ENCODE assay signal across 13 cellular contexts in the genomic region with DNA sequence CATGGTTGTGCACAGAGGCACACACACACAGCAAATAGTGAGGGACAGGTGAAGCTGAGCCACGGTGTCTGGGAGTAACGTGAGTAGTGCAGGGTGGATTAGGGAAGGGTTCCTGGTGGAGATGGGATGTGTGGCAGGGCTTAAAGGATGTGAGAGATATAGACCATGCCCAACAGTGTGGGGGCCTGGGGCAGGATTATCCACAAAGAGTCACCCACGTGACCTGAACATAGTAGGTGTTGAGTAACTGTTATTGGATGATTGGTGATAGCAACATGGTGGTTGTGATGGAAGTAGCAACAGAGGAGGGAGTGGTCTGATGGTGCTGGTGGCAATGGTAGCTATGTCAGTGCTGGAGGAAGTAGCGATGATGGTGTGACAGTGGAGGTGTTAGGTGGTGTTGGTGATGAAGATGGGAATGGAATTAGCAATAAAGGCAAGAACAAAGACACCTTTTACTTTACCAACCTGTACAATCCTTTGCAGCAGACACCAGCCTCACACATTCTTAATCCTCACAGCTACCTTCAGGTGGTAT.
"Had no signal": no experiment of that assay in that cellular context is flagged by ENCODE, and none has a peak within 500 bp of the region (broad histone marks: within the 10 kb centered on the region; RNA-seq: fewer than 3 reads in every experiment).

No MANE protein-coding gene starts in this region.

- DNase-seq: activated CD4-positive, alpha-beta memory T cell treated with anti-CD3 and anti-CD28 coated beads, Interleukin-2, amount 10 ng/mL, durations not matched to agents 7 days and 5 days; activated CD8-positive, alpha-beta memory T cell treated with anti-CD3 and anti-CD28 coated beads, Interleukin-2, amount 50 U/mL, for 48 hours; activated naive CD4-positive, alpha-beta T cell treated with Interleukin-2 at 50 U/mL for 16 hours; cerebellar nuclear complex; dermis blood vessel endothelial cell; hippocampal formation; kidney glomerular epithelial cell; naive thymus-derived CD4-positive, alpha-beta T cell; occipital lobe; stimulated activated CD4-positive, alpha-beta T cell treated with anti-CD3 and anti-CD28 coated beads, Interleukin-15, amount 100 ng/mL, for 24 hours; uterus had no signal

- H3K9me3 Mint-ChIP-seq: activated CD4-positive, alpha-beta memory T cell treated with anti-CD3 and anti-CD28 coated beads, Interleukin-2, amount 10 ng/mL, durations not matched to agents 7 days and 5 days; naive thymus-derived CD4-positive, alpha-beta T cell had no signal

- H3K4me3 ChIP-seq: lung, prostate gland, uterus had no signal

- H3K9me3 ChIP-seq: prostate gland, uterus had no signal

- H3K36me3 ChIP-seq: prostate gland, uterus had no signal

- H3K27ac Mint-ChIP-seq: activated CD4-positive, alpha-beta memory T cell treated with anti-CD3 and anti-CD28 coated beads, Interleukin-2, amount 10 ng/mL, durations not matched to agents 7 days and 5 days; naive thymus-derived CD4-positive, alpha-beta T cell had no signal

- H3K4me3 Mint-ChIP-seq: activated CD4-positive, alpha-beta memory T cell treated with anti-CD3 and anti-CD28 coated beads, Interleukin-2, amount 10 ng/mL, durations not matched to agents 7 days and 5 days; naive thymus-derived CD4-positive, alpha-beta T cell had no signal

- H3K4me1 Mint-ChIP-seq: activated CD4-positive, alpha-beta memory T cell treated with anti-CD3 and anti-CD28 coated beads, Interleukin-2, amount 10 ng/mL, durations not matched to agents 7 days and 5 days; naive thymus-derived CD4-positive, alpha-beta T cell had no signal

- H3K27me3 ChIP-seq: uterus had no signal

- H3K27ac ChIP-seq: prostate gland had no signal

- ATAC-seq: naive thymus-derived CD4-positive, alpha-beta T cell had no signal

- H3K36me3 Mint-ChIP-seq: naive thymus-derived CD4-positive, alpha-beta T cell had no signal

- H3K4me1 ChIP-seq: prostate gland had no signal
